20 cellular contexts compared by ENCODE assay signal in the genomic region with DNA sequence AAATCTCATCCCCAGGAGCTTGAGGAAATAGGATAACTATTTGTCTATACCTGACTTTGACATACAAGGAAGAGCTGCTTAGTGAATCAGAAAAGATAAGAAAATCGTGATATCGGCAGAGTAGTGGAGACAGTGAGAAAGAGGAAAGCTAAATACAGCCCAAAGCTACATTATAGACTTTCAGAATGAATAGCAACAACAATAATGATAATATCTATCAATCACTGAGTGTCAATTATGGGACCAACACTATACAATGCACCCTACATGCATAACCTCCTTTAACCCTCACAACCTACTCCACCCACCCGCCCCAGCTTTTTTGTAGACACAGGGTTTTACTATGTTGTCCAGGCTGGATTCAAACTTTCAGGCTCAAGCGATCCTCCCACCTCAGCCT.
DNase-seq lines count a peak whose midpoint lies in the region; ATAC-seq, FAIRE-seq and TF ChIP-seq lines count a peak whose summit lies in the region.
"Had no signal": no experiment of that assay in that cellular context is flagged by ENCODE, and none has a peak within 500 bp of the region (broad histone marks: within the 10 kb centered on the region; RNA-seq: fewer than 3 reads in every experiment).

No MANE protein-coding gene starts in this region.

- H3K4me2 ChIP-seq in GM12878 (ENCODE audit: control insufficient read depth, insufficient read depth), result no peak overlapping the region
- H3K4me2 ChIP-seq: PC-9 had no signal

- H3K4me1 ChIP-seq in GM12878 (ENCODE audit: control insufficient read depth, insufficient read depth, low read length), result peaks cover 20% of the 10 kb centered on the region
- H3K4me1 ChIP-seq: SJSA1 had no signal

- TF ChIP-seq CTCF in 22Rv1 (IDR thresholded peaks at IDR 0.05) (no peak), GM12878 (IDR thresholded peaks at IDR 0.05 in 2 of 3, conservative IDR thresholded peaks at IDR 0.05 in 1 of 3; ENCODE audit: control insufficient read depth in 2 of 3, extremely low read depth in 1 of 3, insufficient read depth in 1 of 3, low read depth in 3 of 3, low read length in 3 of 3) (no peak)

- H2AFZ ChIP-seq in GM12878 (ENCODE audit: control insufficient read depth, low read depth, low read length), result no peak overlapping the region
- H2AFZ ChIP-seq: PC-9 had no signal

- H3K36me3 Mint-ChIP-seq in activated naive CD4-positive, alpha-beta T cell treated with anti-CD3 and anti-CD28 coated beads for 36 hours (ENCODE audit: low read depth), result no peaks in the 10 kb centered on the region

- 86% methylated on average over 4 of the region's 4 CpGs for WGBS in GM12878 (ENCODE audit: insufficient coverage, insufficient replicate concordance, low lambda C conversion rate, missing lambda C conversion rate)

- TF ChIP-seq RAD21 in GM12878 (IDR thresholded peaks at IDR 0.05; ENCODE audit: insufficient read depth, low read depth, low read length), result no peak

- H3K27ac Mint-ChIP-seq in activated naive CD4-positive, alpha-beta T cell treated with anti-CD3 and anti-CD28 coated beads for 36 hours, result no peak overlapping the region

- no peak overlapping the region for H3K4me3 Mint-ChIP-seq in activated naive CD4-positive, alpha-beta T cell treated with anti-CD3 and anti-CD28 coated beads for 36 hours

- no peaks in the 10 kb centered on the region for H3K9me3 Mint-ChIP-seq in activated naive CD4-positive, alpha-beta T cell treated with anti-CD3 and anti-CD28 coated beads for 36 hours

- no peaks in the 10 kb centered on the region for H3K9me3 ChIP-seq in GM12878 (replicated peaks; ENCODE audit: control insufficient read depth, insufficient read depth, low read length)
- H3K9me3 ChIP-seq: SJSA1 had no signal

- DNase-seq in GM12878 (ENCODE audit: low read depth, low spot score) (no peak), hypothalamus (lab: John Stamatoyannopoulos, UW) (no peak)
- DNase-seq in activated naive CD4-positive, alpha-beta T cell treated with anti-CD3 and anti-CD28 coated beads for 36 hours, result no peak
- DNase-seq: C1 segment of cervical spinal cord, DND-41, GDM1, GOT3, MV-4-11, NCI-H1417, NCI-H187 treated with DMSO at 0.1 percent for 48 hours, NCI-H748 treated with DMSO at 0.1 percent for 48 hours, PC-9, T-helper 2 cell had no signal

- peaks cover 10% of the 10 kb centered on the region for H3K4me1 Mint-ChIP-seq in activated naive CD4-positive, alpha-beta T cell treated with anti-CD3 and anti-CD28 coated beads for 36 hours (ENCODE audit: low read depth)

- H3K27me3 ChIP-seq in GM12878 (replicated peaks in 1 of 2; ENCODE audit: control insufficient read depth in 2 of 2, insufficient read depth in 2 of 2, low read length in 1 of 2), result no peaks in the 10 kb centered on the region
- H3K27me3 ChIP-seq: SJSA1 had no signal

- H3K27ac ChIP-seq in 22Rv1 (peak overlapping the region; percentile 61), GM12878 (ENCODE audit: control insufficient read depth, insufficient read depth) (no peak overlapping the region)
- H3K27ac ChIP-seq: PC-9, SJSA1 had no signal

- no peak overlapping the region for H3K4me3 ChIP-seq in GM12878
- H3K4me3 ChIP-seq: PC-9, SJSA1 had no signal

- no peak for TF ChIP-seq POLR2A in GM12878 (IDR thresholded peaks at IDR 0.05; ENCODE audit: low read depth, low read length)

- FAIRE-seq in GM12878 (lab: Jason Lieb, UNC), result no peak
- FAIRE-seq: GM12892 had no signal

- H3K36me3 ChIP-seq in GM12878 (ENCODE audit: control insufficient read depth in 2 of 2, insufficient read depth in 2 of 2, low read length in 1 of 2), result no peaks in the 10 kb centered on the region
- H3K36me3 ChIP-seq: SJSA1 had no signal

- TF ChIP-seq EP300 in GM12878 (IDR thresholded peaks at IDR 0.05; ENCODE audit: borderline replicate concordance in 1 of 2, control insufficient read depth in 1 of 2, low read depth in 2 of 2, low read length in 2 of 2), result no peak

- CTCF ChIA-PET in GM12878 (lab: Yijun Ruan, JAX), result interaction anchor here (1.2 to 1.9 kb wide), 2 partner anchors 9 to 27 kb away, joined by 3 to 4 read pairs; no protein-coding TSS in a partner anchor
- CTCF ChIA-PET in activated naive CD4-positive, alpha-beta T cell treated with anti-CD3 and anti-CD28 coated beads for 36 hours (lab: Charles Lee), result interaction anchor here (1.1 kb wide), 1 partner anchor 248 kb away, joined by 3 read pairs; no protein-coding TSS in a partner anchor

- H3K27me3 Mint-ChIP-seq in activated naive CD4-positive, alpha-beta T cell treated with anti-CD3 and anti-CD28 coated beads for 36 hours (ENCODE audit: low read depth), result no peaks in the 10 kb centered on the region

- H3K79me2 ChIP-seq in GM12878 (ENCODE audit: control insufficient read depth, insufficient read depth, low read length), result no peaks in the 10 kb centered on the region

- POLR2A ChIA-PET in GM12878 (lab: Charles Lee), result no interaction called here

- intact Hi-C loops in GM12878 (cut with micrococcal nuclease; ENCODE audit: unreplicated experiment), result loop anchor here (10.0 kb wide), 1 partner anchor 317 kb away; no protein-coding TSS in a partner anchor
- intact Hi-C loops in activated naive CD4-positive, alpha-beta T cell treated with anti-CD3 and anti-CD28 coated beads for 36 hours (cut with micrococcal nuclease), result no loop called here

- H4K20me1 ChIP-seq in GM12878 (ENCODE audit: control insufficient read depth, insufficient read depth), result no peaks in the 10 kb centered on the region

- no peak overlapping the region for H3K9ac ChIP-seq in GM12878 (ENCODE audit: control insufficient read depth, insufficient read depth, low read length)

- RAD21 ChIA-PET in GM12878 (lab: Charles Lee; ENCODE audit: unreplicated experiment), result interaction anchor here (0.7 to 0.9 kb wide), 2 partner anchors 204 to 244 kb away, joined by 3 read pairs; no protein-coding TSS in a partner anchor

- SMC1A ChIA-PET in GM12878 (lab: Charles Lee; ENCODE audit: uncharacterized antibody, unreplicated experiment), result interaction anchor here (0.6 to 1.7 kb wide), 7 partner anchors 8 to 316 kb away, joined by 3 to 4 read pairs (median 3); no protein-coding TSS in a partner anchor

- BruUV-seq in GM12878 (replicated peaks; lab: Mats Ljungman, UMichigan), result no TSS peak

- in situ Hi-C loops in GM12878 (cut with MboI), result no loop called here

- ATAC-seq in GM18511 (IDR thresholded peaks at IDR 0.05; ENCODE audit: unreplicated experiment), result peak; percentile 42
- ATAC-seq in HG02852 (IDR thresholded peaks at IDR 0.05; ENCODE audit: unreplicated experiment), result peak; percentile 38
- peak; percentile 70 for ATAC-seq in GM12878
- no peak for ATAC-seq in HG03139 (IDR thresholded peaks at IDR 0.05; ENCODE audit: unreplicated experiment)
- ATAC-seq in HG03025 (IDR thresholded peaks at IDR 0.05; ENCODE audit: low FRiP score, unreplicated experiment), result no peak

TF ChIP-seq in GM12878, 131 proteins besides CTCF, POLR2A, EP300 and RAD21:
- TF ChIP-seq MTA2 (IDR thresholded peaks at IDR 0.05; ENCODE audit: low read depth), result peak; percentile 73
- no peak for TF ChIP-seq RELB (IDR thresholded peaks at IDR 0.05; ENCODE audit: low read depth)
- TF ChIP-seq ETV6 (conservative IDR thresholded peaks at IDR 0.05 in 1 of 2, IDR thresholded peaks at IDR 0.05 in 1 of 2; ENCODE audit: borderline replicate concordance in 1 of 2, low read depth in 1 of 2), result no peak
- peak; percentile 58; the same call in 1 of the 2 replicates for TF ChIP-seq PKNOX1 (IDR thresholded peaks at IDR 0.05)
- TF ChIP-seq ESRRA (IDR thresholded peaks at IDR 0.05; ENCODE audit: low read length), result no peak

Comparison
In these comparisons a context has a peak if more than half of its experiments do, and no peak if none do; other contexts are left out.
1. ATAC-seq: peak in GM18511 (single experiment), HG02852 (single experiment) and GM12878 (single experiment); none in HG03139 (single experiment) and HG03025 (single experiment).